In genomic region chr11:44974402-44975000, GRCh38 we compare ENCODE assay signal across 23 cellular contexts. TPM values are rescaled to one million over a fixed set of nuclear protein-coding genes. Genes with fewer than 3 reads are reported as not detected.
A peak's percentile ranks its signal among the peaks of the same experiment; 100 is the strongest.
DNase-seq lines count a peak whose midpoint lies in the region; ATAC-seq, FAIRE-seq and TF ChIP-seq lines count a peak whose summit lies in the region.
"Had no signal": no experiment of that assay in that cellular context is flagged by ENCODE, and none has a peak within 500 bp of the region (broad histone marks: within the 10 kb centered on the region; RNA-seq: fewer than 3 reads in every experiment).

No MANE protein-coding gene starts in this region.

- H3K4ac ChIP-seq in mesenchymal stem cell (ENCODE audit: low read depth in 1 of 2, low read length in 2 of 2), result no peak overlapping the region

- peak overlapping the region in 8 of 11 experiments; percentile 13 to 61 (median 37); a peak in 13 of 22 replicates for H3K27ac ChIP-seq in BLaER1 treated with 17β-estradiol and CSF1 and Interleukin-3, amounts not matched to agents 10 nM and 100 nM
- H3K27ac ChIP-seq in K562 (ENCODE audit: extremely low read depth, low read depth, low read length) (no peak overlapping the region), mesenchymal stem cell (ENCODE audit: low read length, poor library complexity, severe bottlenecking) (no peak overlapping the region)
- H3K27ac ChIP-seq: PC-9, SJCRH30 had no signal

- peak overlapping the region; percentile 85 for H4K91ac ChIP-seq in mesenchymal stem cell (ENCODE audit: low read length)

- H2BK15ac ChIP-seq in mesenchymal stem cell (ENCODE audit: low read depth, poor library complexity, severe bottlenecking), result peak overlapping the region; percentile 6

- H3K18ac ChIP-seq in mesenchymal stem cell (ENCODE audit: low read depth in 1 of 2, low read length in 2 of 2), result no peak overlapping the region

- ATAC-seq in K562, result no peak
- ATAC-seq in HG02885 (IDR thresholded peaks at IDR 0.05; ENCODE audit: poor library complexity, unreplicated experiment), result no peak
- ATAC-seq: CD8-positive, alpha-beta T cell; HCT116; Right ventricle myocardium inferior had no signal

- DNase-seq in K562 (ENCODE audit: extremely low read depth in 1 of 4, low spot score in 3 of 4), result no peak
- DNase-seq in mesenchymal stem cell, result no peak
- no peak for DNase-seq in neural crest cell (ENCODE audit: low read depth, low spot score)
- no peak for DNase-seq in AG08396 (ENCODE audit: low spot score)
- DNase-seq in GM19238 (ENCODE audit: insufficient read length, low spot score), result no peak
- no peak for DNase-seq in NCI-H524 treated with DMSO at 0.1 percent for 48 hours (lab: John Stamatoyannopoulos, UW)
- DNase-seq: AML-193; Caco-2; CD8-positive, alpha-beta T cell; GOT3; KG1; MM.1S; NCI-H2029 treated with DMSO at 0.1 percent for 48 hours; NCI-H446 treated with DMSO at 0.1 percent for 48 hours; NCI-H526 treated with DMSO at 0.1 percent for 48 hours; PC-9; SJCRH30 had no signal

- H2BK12ac ChIP-seq in mesenchymal stem cell (ENCODE audit: low read length in 2 of 2), result peak overlapping the region in 1 of 2 experiments; percentile 61

- H3K9ac ChIP-seq in BLaER1 treated with 17β-estradiol and CSF1 and Interleukin-3, amounts not matched to agents 10 nM and 100 nM, result peak overlapping the region in 4 of 11 experiments; percentile 21 to 42 (median 26); a peak in 4 of 22 replicates
- H3K9ac ChIP-seq in K562 (ENCODE audit: insufficient read depth in 1 of 2, low read depth in 2 of 2, low read length in 2 of 2) (no peak overlapping the region), mesenchymal stem cell (ENCODE audit: low read length) (no peak overlapping the region)

- H3K36me3 Mint-ChIP-seq in neural crest cell (ENCODE audit: low read depth), result no peaks in the 10 kb centered on the region
- H3K36me3 Mint-ChIP-seq: CD8-positive, alpha-beta T cell had no signal

- TF ChIP-seq EP300 in K562 (IDR thresholded peaks at IDR 0.05; ENCODE audit: low read length), result no peak

- H3K27ac Mint-ChIP-seq in neural crest cell (ENCODE audit: unreplicated experiment), result peak overlapping the region; percentile 86
- H3K27ac Mint-ChIP-seq: CD8-positive, alpha-beta T cell had no signal

- peak overlapping the region in 1 of 2 experiments; percentile 23 for H3K23ac ChIP-seq in mesenchymal stem cell (ENCODE audit: low read length in 2 of 2)

- H3K79me1 ChIP-seq in mesenchymal stem cell (replicated peaks; ENCODE audit: low read length, poor library complexity, severe bottlenecking), result no peaks in the 10 kb centered on the region

- 0% methylated on average over 10 of the region's 12 CpGs for WGBS in K562 (ENCODE audit: insufficient coverage, low coverage, missing lambda C conversion rate)
- WGBS in mesenchymal stem cell, result 93% methylated on average over 12 of the region's 12 CpGs

- POLR2A ChIA-PET in K562 (lab: Yijun Ruan, JAX), result no interaction called here

- intact Hi-C loops in K562 (cut with micrococcal nuclease), result no loop called here

- H4K8ac ChIP-seq in mesenchymal stem cell (ENCODE audit: low read length), result no peak overlapping the region

- H3K4me3 Mint-ChIP-seq in neural crest cell, result no peak overlapping the region
- H3K4me3 Mint-ChIP-seq: CD8-positive, alpha-beta T cell had no signal

- H3K27me3 Mint-ChIP-seq in neural crest cell (ENCODE audit: low read depth), result no peaks in the 10 kb centered on the region

- H2AFZ ChIP-seq in K562 (ENCODE audit: low read depth, low read length), result no peak overlapping the region
- no peak overlapping the region for H2AFZ ChIP-seq in mesenchymal stem cell (ENCODE audit: low read depth, low read length)
- H2AFZ ChIP-seq: PC-9 had no signal

- FAIRE-seq in K562 (lab: Jason Lieb, UNC), result no peak
- FAIRE-seq: G401.6, HTR-8/SVneo had no signal

- H4K20me1 ChIP-seq in BLaER1 treated with 17β-estradiol and CSF1 and Interleukin-3, amounts not matched to agents 10 nM and 100 nM, result no peaks in the 10 kb centered on the region; a peak in 1 of 22 replicates
- peaks cover 20% of the 10 kb centered on the region; the same call in 1 of the 2 replicates for H4K20me1 ChIP-seq in K562 (replicated peaks; ENCODE audit: control insufficient read depth, insufficient read depth, low read length)

- no peak overlapping the region for H3K4me3 ChIP-seq in BLaER1 treated with 17β-estradiol and CSF1 and Interleukin-3, amounts not matched to agents 10 nM and 100 nM
- no peak overlapping the region for H3K4me3 ChIP-seq in K562
- H3K4me3 ChIP-seq in mesenchymal stem cell (ENCODE audit: insufficient read depth in 1 of 2, low read depth in 1 of 2, low read length in 2 of 2), result no peak overlapping the region
- H3K4me3 ChIP-seq: PC-9, SJCRH30 had no signal

- BruUV-seq in K562 (replicated peaks; lab: Mats Ljungman, UMichigan), result no TSS peak

- H3K79me2 ChIP-seq in K562 (ENCODE audit: control insufficient read depth, insufficient read depth, low read length), result no peaks in the 10 kb centered on the region

- in situ Hi-C loops in K562 (cut with MboI), result no loop called here

- no peaks in the 10 kb centered on the region for H3K9me1 ChIP-seq in K562 (ENCODE audit: control insufficient read depth, insufficient read depth, low read length)

- H3K9me3 Mint-ChIP-seq in neural crest cell, result no peaks in the 10 kb centered on the region
- H3K9me3 Mint-ChIP-seq: CD8-positive, alpha-beta T cell had no signal

- TF ChIP-seq POLR2A in K562 (conservative IDR thresholded peaks at IDR 0.05), result no peak

- peaks cover 33% of the 10 kb centered on the region for H3K4me1 Mint-ChIP-seq in neural crest cell

- no peak overlapping the region for H2BK5ac ChIP-seq in mesenchymal stem cell (ENCODE audit: low read depth, low read length, poor library complexity, severe bottlenecking)

- H3K27me3 ChIP-seq in BLaER1 treated with 17β-estradiol and CSF1 and Interleukin-3, amounts not matched to agents 10 nM and 100 nM, result no peaks in the 10 kb centered on the region
- H3K27me3 ChIP-seq in K562 (ENCODE audit: control insufficient read depth in 2 of 2, insufficient read depth in 2 of 2, low read length in 2 of 2), result peaks cover 0 to 73% of the 10 kb centered on the region in 2 experiments; a peak in 3 of 5 replicates
- H3K27me3 ChIP-seq in mesenchymal stem cell (ENCODE audit: control insufficient read depth in 1 of 2, insufficient read depth in 1 of 2, low read length in 2 of 2), result peaks cover 32 to 63% of the 10 kb centered on the region in 2 experiments

- CTCF ChIA-PET in K562 (lab: Yijun Ruan, JAX; ENCODE audit: low intra/inter-chr PET ratio), result no interaction called here

- H2BK120ac ChIP-seq in mesenchymal stem cell (ENCODE audit: low read depth, low read length), result no peak overlapping the region

- H3K14ac ChIP-seq in mesenchymal stem cell (ENCODE audit: low read length in 2 of 2), result no peak overlapping the region

- H3K36me3 ChIP-seq in BLaER1 treated with 17β-estradiol and CSF1 and Interleukin-3, amounts not matched to agents 10 nM and 100 nM, result no peaks in the 10 kb centered on the region
- H3K36me3 ChIP-seq in K562 (ENCODE audit: control insufficient read depth, insufficient read depth, low read length) (no peaks in the 10 kb centered on the region), mesenchymal stem cell (ENCODE audit: control insufficient read depth in 1 of 2, insufficient read depth in 2 of 2, low read depth in 1 of 2, low read length in 2 of 2) (no peaks in the 10 kb centered on the region)
- H3K36me3 ChIP-seq: SJCRH30 had no signal

- no peak for TF ChIP-seq RAD21 in K562 (CRISPR knock-in tag; conservative IDR thresholded peaks at IDR 0.05 in 1 of 2, IDR thresholded peaks at IDR 0.05 in 1 of 2)

- no peak overlapping the region for H2AK5ac ChIP-seq in mesenchymal stem cell (ENCODE audit: low read length, severe bottlenecking)

- H3K4me2 ChIP-seq in BLaER1 treated with 17β-estradiol and CSF1 and Interleukin-3, amounts not matched to agents 10 nM and 100 nM, result peak overlapping the region; percentile 40 to 81 (median 63); a peak in 21 of 22 replicates
- H3K4me2 ChIP-seq in K562 (ENCODE audit: insufficient read depth, low read length), result no peak overlapping the region
- H3K4me2 ChIP-seq in mesenchymal stem cell (ENCODE audit: low read length, poor library complexity, severe bottlenecking), result no peak overlapping the region
- H3K4me2 ChIP-seq: PC-9 had no signal

- H3K9me3 ChIP-seq in BLaER1 treated with 17β-estradiol and CSF1 and Interleukin-3, amounts not matched to agents 10 nM and 100 nM (replicated peaks in 1 of 11), result no peaks in the 10 kb centered on the region
- H3K9me3 ChIP-seq in K562 (replicated peaks; ENCODE audit: control insufficient read depth, insufficient read depth, low read depth, low read length) (no peaks in the 10 kb centered on the region), mesenchymal stem cell (ENCODE audit: control insufficient read depth, low read length) (no peaks in the 10 kb centered on the region)
- H3K9me3 ChIP-seq: Caco-2, SJCRH30 had no signal

- no peak for TF ChIP-seq CTCF in K562 (IDR thresholded peaks at IDR 0.05 in 2 of 3, conservative IDR thresholded peaks at IDR 0.05 in 1 of 3; ENCODE audit: insufficient read depth in 2 of 3, low read depth in 1 of 3, low read length in 3 of 3)
- no peak for TF ChIP-seq CTCF in neural crest cell (conservative IDR thresholded peaks at IDR 0.05)

- peaks cover 30 to 62% (median 47%) of the 10 kb centered on the region in 10 experiments for H3K4me1 ChIP-seq in BLaER1 treated with 17β-estradiol and CSF1 and Interleukin-3, amounts not matched to agents 10 nM and 100 nM
- peaks cover 0 to 7% of the 10 kb centered on the region in 2 experiments; a peak in 1 of 5 replicates for H3K4me1 ChIP-seq in K562 (replicated peaks in 1 of 2; ENCODE audit: control insufficient read depth in 2 of 2, insufficient read depth in 2 of 2, low read length in 2 of 2)
- H3K4me1 ChIP-seq in mesenchymal stem cell (ENCODE audit: control insufficient read depth, insufficient read depth, low read depth, low read length), result peaks cover 13% of the 10 kb centered on the region
- H3K4me1 ChIP-seq: SJCRH30 had no signal

RNA-seq across cellular contexts. Expression of gene TP53I11, which starts 23.8 kb away (rescaled TPM):
- 2.5 and 10.1 TPM in 2 replicates for total RNA-seq in K562 (2011; cell fraction: chromatin; rRNA removed; ENCODE audit: low replicate concordance)
- 2.9 and 5.0 TPM in 2 replicates for total RNA-seq in K562 (2011; cell fraction: nucleolus; rRNA removed)
- 4.4 and 8.5 TPM in 2 replicates for total RNA-seq in K562 (2011; cell fraction: nucleoplasm; rRNA removed)
- total RNA-seq in K562 (2014; rRNA removed), result 0.82 and 1.2 TPM in 2 replicates
- 0.25 and 0.32 TPM in 2 replicates for total RNA-seq in K562 (2014; rRNA removed; fragmentation: Illumina TruSeq; extraction: Trizol)
- total RNA-seq in K562 (2015; rRNA removed; fragmentation: Illumina TruSeq; extraction: Trizol), result 0.14 and 0.45 TPM in 2 replicates
- 1.4 TPM in 2 replicates for total RNA-seq in K562 (2021)
- polyA plus RNA-seq in K562 (2011; rRNA removed), result 2.5 and 3.0 TPM in 2 replicates
- polyA plus RNA-seq in K562 (2011; cell fraction: cytosol; rRNA removed), result 4.0 and 5.6 TPM in 2 replicates
- polyA plus RNA-seq in K562 (2011; cell fraction: nucleus; rRNA removed), result 7.9 and 11.7 TPM in 2 replicates
- polyA plus RNA-seq in K562 (2012), result 1.1 and 1.4 TPM in 2 replicates
- polyA plus RNA-seq in K562 (2014; fragmentation: Illumina TruSeq; extraction: Trizol), result 0.70 and 1.3 TPM in 2 replicates
- polyA plus RNA-seq in K562 (2014; fragmentation: Nextera tagmentation; extraction: Ambion mirVana), result not detected
- 0.70 and 2.5 TPM in 2 replicates for polyA plus RNA-seq in K562 (2014; rRNA removed)
- polyA minus RNA-seq in K562 (2011; rRNA and poly(A)+ RNA removed), result 2.3 and 3.0 TPM in 2 replicates
- polyA minus RNA-seq in K562 (2011; cell fraction: cytosol; rRNA and poly(A)+ RNA removed), result 3.3 and 5.7 TPM in 2 replicates
- polyA minus RNA-seq in K562 (2011; cell fraction: nucleus; rRNA and poly(A)+ RNA removed), result 9.4 and 11.0 TPM in 2 replicates
- polyA plus RNA-seq in mesenchymal stem cell (2013, experiment 1 of 2), result 235 TPM
- 235 TPM for polyA plus RNA-seq in mesenchymal stem cell (2013, experiment 2 of 2)
- total RNA-seq in neural crest cell, result 83.6 and 85.6 TPM in 2 replicates

Comparison
In these comparisons a context has a peak if more than half of its experiments do, and no peak if none do; other contexts are left out.
1. H3K27ac ChIP-seq: peak in BLaER1 treated with 17β-estradiol and CSF1 and Interleukin-3, amounts not matched to agents 10 nM and 100 nM (8 of 11); none in K562 (single experiment) and mesenchymal stem cell (single experiment).
2. H3K4me2 ChIP-seq: peak in BLaER1 treated with 17β-estradiol and CSF1 and Interleukin-3, amounts not matched to agents 10 nM and 100 nM (11 of 11); none in K562 (single experiment) and mesenchymal stem cell (single experiment).